In genomic region chr10:29980084-29980483, GRCh38 we compare ENCODE assay signal across 1 cellular context.
TF ChIP-seq lines count a peak whose summit lies in the region.

No MANE protein-coding gene starts in this region.

TF ChIP-seq in IMR-90, 13 proteins besides CTCF, POLR2A, EP300 and RAD21 (continued from another document):
- TF ChIP-seq ELK1 (IDR thresholded peaks at IDR 0.05; ENCODE audit: borderline replicate concordance, low read depth, low read length) (no peak), FOS (IDR thresholded peaks at IDR 0.05; ENCODE audit: low read depth, low read length) (no peak), MAFK (IDR thresholded peaks at IDR 0.05; ENCODE audit: low read depth, low read length) (no peak), NFE2L2 (IDR thresholded peaks at IDR 0.05; ENCODE audit: low read depth, low read length) (no peak), BHLHE40 (IDR thresholded peaks at IDR 0.05; ENCODE audit: low read depth, low read length) (no peak)
- TF ChIP-seq, protein P1, sequence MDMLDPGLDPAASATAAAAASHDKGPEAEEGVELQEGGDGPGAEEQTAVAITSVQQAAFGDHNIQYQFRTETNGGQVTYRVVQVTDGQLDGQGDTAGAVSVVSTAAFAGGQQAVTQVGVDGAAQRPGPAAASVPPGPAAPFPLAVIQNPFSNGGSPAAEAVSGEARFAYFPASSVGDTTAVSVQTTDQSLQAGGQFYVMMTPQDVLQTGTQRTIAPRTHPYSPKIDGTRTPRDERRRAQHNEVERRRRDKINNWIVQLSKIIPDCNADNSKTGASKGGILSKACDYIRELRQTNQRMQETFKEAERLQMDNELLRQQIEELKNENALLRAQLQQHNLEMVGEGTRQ (IDR thresholded peaks at IDR 0.05; ENCODE audit: low read depth, low read length), result no peak
